In genomic region chr4:186146443-186146842, GRCh38 we compare ENCODE assay signal across 1 cellular context.
TF ChIP-seq lines count a peak whose summit lies in the region.

No MANE protein-coding gene starts in this region.

TF ChIP-seq in K562, 482 proteins besides CTCF, POLR2A, EP300 and RAD21 (continued from another document):
- TF ChIP-seq FOXO4 (CRISPR knock-in tag; IDR thresholded peaks at IDR 0.05) (no peak), C11orf30 (IDR thresholded peaks at IDR 0.05; ENCODE audit: low read depth) (no peak), JUN (IDR thresholded peaks at IDR 0.05; ENCODE audit: borderline replicate concordance, low read depth, low read length) (no peak), JUN (CRISPR knock-in tag; IDR thresholded peaks at IDR 0.05; ENCODE audit: borderline replicate concordance) (no peak), ZNF75A (CRISPR knock-in tag; IDR thresholded peaks at IDR 0.05) (no peak), TCF15 (CRISPR knock-in tag; IDR thresholded peaks at IDR 0.05) (no peak), ZNF398 (CRISPR knock-in tag; IDR thresholded peaks at IDR 0.05) (no peak), MYBL2 (IDR thresholded peaks at IDR 0.05; ENCODE audit: low read depth) (no peak), MYBL2 (CRISPR knock-in tag; IDR thresholded peaks at IDR 0.05; ENCODE audit: borderline replicate concordance) (no peak)
